Comparison of ENCODE assay signal across 21 cellular contexts in genomic region chr6:69915346-69915745, GRCh38. TPM values are rescaled to one million over a fixed set of nuclear protein-coding genes. Genes with fewer than 3 reads are reported as not detected.
DNase-seq lines count a peak whose midpoint lies in the region; ATAC-seq, FAIRE-seq and TF ChIP-seq lines count a peak whose summit lies in the region.
"Had no signal": no experiment of that assay in that cellular context is flagged by ENCODE, and none has a peak within 500 bp of the region (broad histone marks: within the 10 kb centered on the region; RNA-seq: fewer than 3 reads in every experiment).

No MANE protein-coding gene starts in this region.

- in situ Hi-C loops in K562 (cut with MboI), result no loop called here

- H3K4me1 ChIP-seq in left ventricle myocardium inferior, result peaks cover 4% of the 10 kb centered on the region
- no peaks in the 10 kb centered on the region for H3K4me1 ChIP-seq in K562 (replicated peaks in 1 of 2; ENCODE audit: control insufficient read depth in 2 of 2, insufficient read depth in 2 of 2, low read length in 2 of 2)
- H3K4me1 ChIP-seq in neural progenitor cell, result peaks cover 13% of the 10 kb centered on the region
- H3K4me1 ChIP-seq: A549 had no signal

- H3K36me3 Mint-ChIP-seq in neural progenitor cell, result no peaks in the 10 kb centered on the region
- H3K36me3 Mint-ChIP-seq: CD4-positive, alpha-beta memory T cell had no signal

- CTCF ChIA-PET in K562 (lab: Yijun Ruan, JAX; ENCODE audit: low intra/inter-chr PET ratio), result no interaction called here

- no peaks in the 10 kb centered on the region for H3K9me3 Mint-ChIP-seq in neural progenitor cell
- H3K9me3 Mint-ChIP-seq: CD4-positive, alpha-beta memory T cell had no signal

- H3F3A ChIP-seq in neural progenitor cell (ENCODE audit: low read depth), result peaks cover 18% of the 10 kb centered on the region

- intact Hi-C loops in Right ventricle myocardium superior (cut with DNase I) (no loop called here), left ventricle myocardium inferior (cut with micrococcal nuclease) (no loop called here), K562 (cut with micrococcal nuclease) (no loop called here)

- TF ChIP-seq RAD21 in K562 (CRISPR knock-in tag; conservative IDR thresholded peaks at IDR 0.05 in 1 of 2, IDR thresholded peaks at IDR 0.05 in 1 of 2), result no peak

- no peaks in the 10 kb centered on the region for H3K9me1 ChIP-seq in K562 (ENCODE audit: control insufficient read depth, insufficient read depth, low read length)

- H3K27ac Mint-ChIP-seq in neural progenitor cell, result no peak overlapping the region
- H3K27ac Mint-ChIP-seq: CD4-positive, alpha-beta memory T cell had no signal

- no peaks in the 10 kb centered on the region for H3K4me1 Mint-ChIP-seq in neural progenitor cell
- H3K4me1 Mint-ChIP-seq: CD4-positive, alpha-beta memory T cell had no signal

- FAIRE-seq in K562 (lab: Jason Lieb, UNC), result no peak
- FAIRE-seq: A549, GM12892, GM18507 had no signal

- no peak overlapping the region for H2AFZ ChIP-seq in K562 (ENCODE audit: low read depth, low read length)
- no peak overlapping the region for H2AFZ ChIP-seq in neural progenitor cell (replicated peaks)

- 11% methylated on average over 2 of the region's 2 CpGs for WGBS in K562 (ENCODE audit: insufficient coverage, low coverage, missing lambda C conversion rate)

- TF ChIP-seq CTCF in left ventricle myocardium inferior (IDR thresholded peaks at IDR 0.05; ENCODE audit: borderline replicate concordance), result no peak
- TF ChIP-seq CTCF in K562 (IDR thresholded peaks at IDR 0.05 in 2 of 3, conservative IDR thresholded peaks at IDR 0.05 in 1 of 3; ENCODE audit: insufficient read depth in 2 of 3, low read depth in 1 of 3, low read length in 3 of 3), result no peak
- no peak for TF ChIP-seq CTCF in neural progenitor cell (IDR thresholded peaks at IDR 0.05)

- POLR2A ChIA-PET in K562 (lab: Yijun Ruan, JAX), result no interaction called here

- no peak overlapping the region for H3K4me3 ChIP-seq in left ventricle myocardium inferior
- H3K4me3 ChIP-seq in K562, result no peak overlapping the region
- H3K4me3 ChIP-seq in neural progenitor cell, result no peak overlapping the region
- no peak overlapping the region for H3K4me3 ChIP-seq in MG63
- H3K4me3 ChIP-seq: A549, BLaER1 had no signal

- peak; percentile 71 for ATAC-seq in Right ventricle myocardium superior (ENCODE audit: poor library complexity)
- no peak for ATAC-seq in K562
- ATAC-seq in GM18909 (IDR thresholded peaks at IDR 0.05; ENCODE audit: poor library complexity, unreplicated experiment), result no peak
- ATAC-seq: A549, HCT116 had no signal

- no peak for TF ChIP-seq EP300 in K562 (IDR thresholded peaks at IDR 0.05; ENCODE audit: low read length)

- no peaks in the 10 kb centered on the region for H3K27me3 Mint-ChIP-seq in neural progenitor cell (ENCODE audit: insufficient read depth, low read depth)
- H3K27me3 Mint-ChIP-seq: CD4-positive, alpha-beta memory T cell had no signal

- no peak for TF ChIP-seq POLR2A in K562 (conservative IDR thresholded peaks at IDR 0.05)

- H3K27ac ChIP-seq in left ventricle myocardium inferior (replicated peaks), result no peak overlapping the region
- H3K27ac ChIP-seq in K562 (ENCODE audit: extremely low read depth, low read depth, low read length), result no peak overlapping the region
- H3K27ac ChIP-seq in neural progenitor cell, result no peak overlapping the region
- H3K27ac ChIP-seq: A549, BLaER1 had no signal

- H3K9ac ChIP-seq in K562 (ENCODE audit: insufficient read depth in 1 of 2, low read depth in 2 of 2, low read length in 2 of 2) (no peak overlapping the region), neural progenitor cell (no peak overlapping the region)
- H3K9ac ChIP-seq: BLaER1 had no signal

- no TSS peak for BruUV-seq in K562 (replicated peaks; lab: Mats Ljungman, UMichigan)

- H3K27me3 ChIP-seq in left ventricle myocardium inferior (ENCODE audit: low read depth) (no peaks in the 10 kb centered on the region), K562 (ENCODE audit: control insufficient read depth in 2 of 2, insufficient read depth in 2 of 2, low read length in 2 of 2) (0 out of 5 replicates have a peak, but pooled peaks cover 0 to 5% of the 10 kb centered on the region in 2 experiments), neural progenitor cell (peaks cover 9% of the 10 kb centered on the region), MG63 (no peaks in the 10 kb centered on the region)
- H3K27me3 ChIP-seq: BLaER1 had no signal

- H3K4me2 ChIP-seq in K562 (ENCODE audit: insufficient read depth, low read length), result no peak overlapping the region
- H3K4me2 ChIP-seq in neural progenitor cell, result no peak overlapping the region
- H3K4me2 ChIP-seq: A549, BLaER1 had no signal

- H4K20me1 ChIP-seq in K562 (replicated peaks; ENCODE audit: control insufficient read depth, insufficient read depth, low read length) (no peaks in the 10 kb centered on the region), neural progenitor cell (ENCODE audit: low read depth) (peaks cover 8% of the 10 kb centered on the region)
- H4K20me1 ChIP-seq: BLaER1 had no signal

- DNase-seq in Right ventricle myocardium superior (no peak), left ventricle myocardium inferior (no peak), K562 (ENCODE audit: extremely low read depth in 1 of 4, low spot score in 3 of 4) (no peak), neural progenitor cell (ENCODE audit: low spot score) (peak; percentile 8), MG63 (no peak), globus pallidus (ENCODE audit: low spot score) (no peak)
- DNase-seq: Calu3; CD4-positive, alpha-beta memory T cell; DMS79; GOT3; NCI-H187; NCI-H2171 treated with DMSO at 0.1 percent for 48 hours; NCI-H446; RPMI8226; SIG-M5 had no signal

- no peaks in the 10 kb centered on the region for H3K79me2 ChIP-seq in K562 (ENCODE audit: control insufficient read depth, insufficient read depth, low read length)
- no peaks in the 10 kb centered on the region for H3K79me2 ChIP-seq in neural progenitor cell (ENCODE audit: low read depth)

- H3K36me3 ChIP-seq in left ventricle myocardium inferior, result no peaks in the 10 kb centered on the region
- H3K36me3 ChIP-seq in K562 (ENCODE audit: control insufficient read depth, insufficient read depth, low read length), result no peaks in the 10 kb centered on the region
- H3K36me3 ChIP-seq in neural progenitor cell, result no peaks in the 10 kb centered on the region
- no peaks in the 10 kb centered on the region for H3K36me3 ChIP-seq in MG63
- H3K36me3 ChIP-seq: BLaER1 had no signal

- no peak overlapping the region for H3K4me3 Mint-ChIP-seq in neural progenitor cell
- H3K4me3 Mint-ChIP-seq: CD4-positive, alpha-beta memory T cell had no signal

- no peaks in the 10 kb centered on the region for H3K9me3 ChIP-seq in left ventricle myocardium inferior (replicated peaks)
- no peaks in the 10 kb centered on the region for H3K9me3 ChIP-seq in K562 (replicated peaks; ENCODE audit: control insufficient read depth, insufficient read depth, low read depth, low read length)
- no peaks in the 10 kb centered on the region for H3K9me3 ChIP-seq in neural progenitor cell (ENCODE audit: low read depth)
- H3K9me3 ChIP-seq in MG63, result no peaks in the 10 kb centered on the region
- H3K9me3 ChIP-seq: A549, BLaER1 had no signal

TF ChIP-seq in K562, 482 proteins besides CTCF, POLR2A, EP300 and RAD21 (continues in another document):
- TF ChIP-seq, protein P1, sequence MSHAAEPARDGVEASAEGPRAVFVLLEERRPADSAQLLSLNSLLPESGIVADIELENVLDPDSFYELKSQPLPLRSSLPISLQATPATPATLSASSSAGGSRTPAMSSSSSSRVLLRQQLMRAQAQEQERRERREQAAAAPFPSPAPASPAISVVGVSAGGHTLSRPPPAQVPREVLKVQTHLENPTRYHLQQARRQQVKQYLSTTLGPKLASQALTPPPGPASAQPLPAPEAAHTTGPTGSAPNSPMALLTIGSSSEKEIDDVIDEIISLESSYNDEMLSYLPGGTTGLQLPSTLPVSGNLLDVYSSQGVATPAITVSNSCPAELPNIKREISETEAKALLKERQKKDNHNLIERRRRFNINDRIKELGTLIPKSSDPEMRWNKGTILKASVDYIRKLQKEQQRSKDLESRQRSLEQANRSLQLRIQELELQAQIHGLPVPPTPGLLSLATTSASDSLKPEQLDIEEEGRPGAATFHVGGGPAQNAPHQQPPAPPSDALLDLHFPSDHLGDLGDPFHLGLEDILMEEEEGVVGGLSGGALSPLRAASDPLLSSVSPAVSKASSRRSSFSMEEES (CRISPR knock-in tag; IDR thresholded peaks at IDR 0.05), result peak; percentile 66
- no peak for TF ChIP-seq PKNOX1 (IDR thresholded peaks at IDR 0.05)
- no peak for TF ChIP-seq MEIS2 (IDR thresholded peaks at IDR 0.05; ENCODE audit: partially characterized antibody)
- TF ChIP-seq ZSCAN32 (CRISPR knock-in tag; IDR thresholded peaks at IDR 0.05), result no peak

RNA-seq across cellular contexts. Expression of gene COL19A1, which starts 49.0 kb away (rescaled TPM):
- total RNA-seq in Right ventricle myocardium superior (2.0 TPM), left ventricle myocardium inferior (1.9 TPM), K562 (2014; rRNA removed) (not detected in 2 replicates), K562 (2014; rRNA removed; fragmentation: Illumina TruSeq; extraction: Trizol) (not detected in 2 replicates), K562 (2015; rRNA removed; fragmentation: Illumina TruSeq; extraction: Trizol) (not detected in 2 replicates), K562 (2021) (not detected in 2 replicates), neural progenitor cell (ENCODE audit: low replicate concordance) (0.03 TPM in 1 of 2 replicates, not detected in the other)
- not detected in 2 replicates for total RNA-seq in K562 (2011; cell fraction: chromatin; rRNA removed; ENCODE audit: low replicate concordance)
- total RNA-seq in K562 (2011; cell fraction: nucleolus; rRNA removed), result not detected in 2 replicates
- total RNA-seq in K562 (2011; cell fraction: nucleoplasm; rRNA removed), result not detected in 2 replicates
- polyA plus RNA-seq in K562 (2011; rRNA removed) (not detected in 2 replicates), K562 (2014; fragmentation: Illumina TruSeq; extraction: Trizol) (not detected in 2 replicates), K562 (2014; fragmentation: Nextera tagmentation; extraction: Ambion mirVana) (not detected), K562 (2014; rRNA removed) (not detected in 2 replicates)
- polyA plus RNA-seq in K562 (2011; cell fraction: cytosol; rRNA removed), result not detected in 2 replicates
- not detected in 2 replicates for polyA plus RNA-seq in K562 (2011; cell fraction: nucleus; rRNA removed)
- 0.10 TPM in 1 of 2 replicates, not detected in the other for polyA plus RNA-seq in K562 (2012)
- polyA minus RNA-seq in K562 (2011; rRNA and poly(A)+ RNA removed), result not detected in 2 replicates
- polyA minus RNA-seq in K562 (2011; cell fraction: cytosol; rRNA and poly(A)+ RNA removed), result not detected in 2 replicates
- not detected in 2 replicates for polyA minus RNA-seq in K562 (2011; cell fraction: nucleus; rRNA and poly(A)+ RNA removed)
- total RNA-seq in MG63 (2014; rRNA removed; shearing (Covaris generic); ENCODE audit: low replicate concordance), result not detected in 2 replicates
- total RNA-seq: Calu3; CD4-positive, alpha-beta memory T cell had no signal
- polyA plus RNA-seq: A549 had no signal
